In genomic region chr2:19078709-19079108, GRCh38 we compare ENCODE assay signal across 21 cellular contexts.
DNase-seq lines count a peak whose midpoint lies in the region; ATAC-seq and TF ChIP-seq lines count a peak whose summit lies in the region.
"Had no signal": no experiment of that assay in that cellular context is flagged by ENCODE, and none has a peak within 500 bp of the region (broad histone marks: within the 10 kb centered on the region; RNA-seq: fewer than 3 reads in every experiment).

No MANE protein-coding gene starts in this region.

- no peak overlapping the region for H2AFZ ChIP-seq in hepatocyte

- no peaks in the 10 kb centered on the region for H4K20me1 ChIP-seq in hepatocyte (ENCODE audit: insufficient read depth, poor library complexity, severe bottlenecking)

- ATAC-seq in HG03342 (IDR thresholded peaks at IDR 0.05; ENCODE audit: unreplicated experiment) (no peak), HG03159 (IDR thresholded peaks at IDR 0.05; ENCODE audit: unreplicated experiment) (no peak)

- no peak overlapping the region for H3K4me2 ChIP-seq in hepatocyte

- no peaks in the 10 kb centered on the region for H3K36me3 ChIP-seq in hepatocyte (replicated peaks; ENCODE audit: insufficient read depth, low read depth)

- no peaks in the 10 kb centered on the region for H3K9me2 ChIP-seq in hepatocyte (replicated peaks; ENCODE audit: insufficient read depth)

- no peaks in the 10 kb centered on the region for H3K79me2 ChIP-seq in hepatocyte

- H3K27ac ChIP-seq in cingulate gyrus (ENCODE audit: low read depth, low read length) = peak overlapping the region; percentile 66
- H3K27ac ChIP-seq in hepatocyte = no peak overlapping the region
- H3K27ac ChIP-seq: C4-2B, HL-60 had no signal

- H3K27me3 ChIP-seq in hepatocyte = no peaks in the 10 kb centered on the region

- H3K9me3 ChIP-seq in hepatocyte (ENCODE audit: low read depth) = no peaks in the 10 kb centered on the region

- DNase-seq in Ammon's horn (ENCODE audit: low spot score) = peak; percentile 67
- DNase-seq in hepatocyte (ENCODE audit: low spot score) = peak; percentile 20
- DNase-seq in midbrain (lab: John Stamatoyannopoulos, UW) = peak; percentile 18
- no peak for DNase-seq in SW480 (ENCODE audit: low spot score)
- DNase-seq in NCI-H1930 (lab: John Stamatoyannopoulos, UW) = no peak
- DNase-seq: 8988T; DMS53; GDM1; KBM-7; NCI-H1092; NCI-H1436; NCI-H187 treated with DMSO at 0.1 percent for 48 hours; NCI-H345; NCI-H524; NCI-H774; NK-92 treated with Interleukin-12 subunit alpha and Interleukin-12 subunit beta, amount 100 ng/mL, for 24 hours had no signal

- no peaks in the 10 kb centered on the region for H3K4me1 ChIP-seq in hepatocyte (ENCODE audit: insufficient read depth)

- H3K4me3 ChIP-seq in hepatocyte = no peak overlapping the region

- TF ChIP-seq CTCF in hepatocyte (IDR thresholded peaks at IDR 0.05; ENCODE audit: poor library complexity) = no peak

Comparison
In these comparisons a context has a peak if more than half of its experiments do, and no peak if none do; other contexts are left out.
1. DNase-seq: peak in Ammon's horn (single experiment), hepatocyte (single experiment) and midbrain (single experiment); none in SW480 (single experiment) and NCI-H1930 (0 of 2).